4 cellular contexts compared by ENCODE assay signal in the genomic region with DNA sequence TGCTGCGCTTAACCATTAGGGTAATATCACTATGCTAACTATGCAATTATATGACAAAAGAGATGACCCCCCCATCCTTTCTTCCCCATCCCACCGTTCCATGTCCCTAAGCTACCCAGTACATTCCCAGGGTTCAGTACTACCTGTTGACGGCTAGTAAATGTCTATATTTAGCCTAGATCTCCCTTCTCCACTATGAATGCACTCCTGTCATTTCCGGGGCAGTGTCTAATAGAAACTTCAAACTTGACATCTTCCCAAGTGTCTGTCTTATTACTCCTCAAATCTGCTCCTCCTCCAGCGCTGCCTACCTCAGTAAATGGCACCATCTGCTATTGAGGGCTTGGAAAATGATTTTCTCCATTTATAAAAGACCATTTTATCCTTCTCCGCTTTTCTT.
"Had no signal": no experiment of that assay in that cellular context is flagged by ENCODE, and none has a peak within 500 bp of the region (broad histone marks: within the 10 kb centered on the region; RNA-seq: fewer than 3 reads in every experiment).

No MANE protein-coding gene starts in this region.

- ATAC-seq: HepG2, K562 had no signal

- H3K4me3 ChIP-seq: K562 had no signal

- H3K27ac ChIP-seq: HL-60 had no signal

- DNase-seq: IMR-90 had no signal
